In the genomic region with DNA sequence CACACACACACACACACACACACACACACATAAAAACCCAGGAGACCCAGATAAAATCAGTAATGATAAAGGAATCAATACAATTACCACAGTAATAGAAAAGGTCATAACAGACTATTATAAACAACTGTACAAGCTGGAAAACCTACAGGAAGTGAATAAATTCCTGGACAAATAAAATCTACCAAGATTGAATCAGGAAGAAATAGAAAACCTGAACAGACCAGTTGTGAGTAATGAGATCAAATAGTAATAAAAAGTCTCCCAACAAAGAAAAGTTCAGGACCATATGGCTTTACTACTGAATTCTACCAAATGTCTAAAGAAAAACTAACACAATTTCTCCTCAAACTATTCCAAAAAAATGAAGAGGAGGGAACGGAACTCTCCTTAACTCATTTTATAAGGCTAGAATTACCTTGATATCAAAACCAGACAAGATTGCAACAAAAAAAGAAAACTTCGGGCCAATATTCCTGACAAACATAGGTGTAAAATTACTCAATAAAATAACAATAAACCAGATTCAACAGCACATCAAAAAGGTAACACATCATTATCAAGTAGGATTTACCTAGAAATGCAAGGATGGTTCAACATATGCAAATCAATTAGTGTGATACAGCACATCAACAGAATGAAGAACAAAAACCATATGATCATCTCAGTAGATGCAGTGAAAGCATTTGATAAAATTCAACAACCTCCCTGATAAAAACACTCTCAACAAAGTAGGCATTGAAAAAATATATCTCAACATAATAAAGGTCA, we compare ENCODE assay signal across 19 cellular contexts.
A peak's percentile ranks its signal among the peaks of the same experiment; 100 is the strongest.
DNase-seq lines count a peak whose midpoint lies in the region; ATAC-seq and TF ChIP-seq lines count a peak whose summit lies in the region.
"Had no signal": no experiment of that assay in that cellular context is flagged by ENCODE, and none has a peak within 500 bp of the region (broad histone marks: within the 10 kb centered on the region; RNA-seq: fewer than 3 reads in every experiment).

No MANE protein-coding gene starts in this region.

- CTCF ChIA-PET in MCF 10A (lab: Yijun Ruan, JAX) = interaction anchor here (0.6 kb wide), 1 partner anchor 116 kb away, joined by 3 read pairs; no protein-coding TSS in a partner anchor

- no peak overlapping the region for H3K4me3 ChIP-seq in breast epithelium
- H3K4me3 ChIP-seq: GM12878, GM23338, HAP-1 had no signal

- TF ChIP-seq POLR2A in breast epithelium (IDR thresholded peaks at IDR 0.05) = no peak

- peaks cover 7% of the 10 kb centered on the region for H3K36me3 Mint-ChIP-seq in MCF 10A (ENCODE audit: insufficient read depth, unreplicated experiment)

- POLR2A ChIA-PET in MCF 10A (lab: Yijun Ruan, JAX) = no interaction called here

- H3K4me1 Mint-ChIP-seq in MCF 10A (ENCODE audit: insufficient read depth, unreplicated experiment) = no peaks in the 10 kb centered on the region
- H3K4me1 Mint-ChIP-seq: GM23338 had no signal

- TF ChIP-seq CTCF in MCF 10A (IDR thresholded peaks at IDR 0.05; ENCODE audit: unreplicated experiment) = no peak
- no peak for TF ChIP-seq CTCF in breast epithelium (IDR thresholded peaks at IDR 0.05)

- intact Hi-C loops in MCF 10A (cut with micrococcal nuclease) (no loop called here), breast epithelium (cut with DNase I; ENCODE audit: low total_unique reads) (no loop called here), left cardiac atrium (cut with DNase I) (no loop called here)

- H3K9me3 Mint-ChIP-seq in MCF 10A (ENCODE audit: unreplicated experiment) = peaks cover 18% of the 10 kb centered on the region

- H3K36me3 ChIP-seq in breast epithelium = no peaks in the 10 kb centered on the region
- H3K36me3 ChIP-seq: HAP-1 had no signal

- H3K27ac Mint-ChIP-seq in MCF 10A (ENCODE audit: low read depth, unreplicated experiment) = peak overlapping the region; percentile 73
- H3K27ac Mint-ChIP-seq: GM23338, HFFc6 had no signal

- BruUV-seq in MCF 10A (replicated peaks; lab: Mats Ljungman, UMichigan) = no TSS peak

- H3K4me3 Mint-ChIP-seq in MCF 10A (ENCODE audit: unreplicated experiment) = no peak overlapping the region
- H3K4me3 Mint-ChIP-seq: GM23338, HFFc6 had no signal

- no peaks in the 10 kb centered on the region for H3K4me1 ChIP-seq in breast epithelium
- H3K4me1 ChIP-seq: HAP-1 had no signal

- peaks cover 34 to 47% of the 10 kb centered on the region in 2 donors for H3K9me3 ChIP-seq in breast epithelium

- no peaks in the 10 kb centered on the region for H3K27me3 ChIP-seq in breast epithelium

- H3K27me3 Mint-ChIP-seq in MCF 10A (ENCODE audit: insufficient read depth, unreplicated experiment) = no peaks in the 10 kb centered on the region
- H3K27me3 Mint-ChIP-seq: CD4-positive, alpha-beta memory T cell had no signal

- ATAC-seq in left cardiac atrium = no peak
- ATAC-seq: GM12878, GM23338 had no signal

- DNase-seq in MCF 10A (ENCODE audit: unreplicated experiment) = no peak
- no peak for DNase-seq in breast epithelium (ENCODE audit: low spot score in 2 of 2)
- DNase-seq in HT-29 (ENCODE audit: low spot score) = peak; percentile 8
- DNase-seq in dermis blood vessel endothelial cell = peak; percentile 18
- DNase-seq in left cardiac atrium = no peak
- no peak for DNase-seq in T-helper 2 cell
- no peak for DNase-seq in NCI-H1092 treated with DMSO at 0.1 percent for 48 hours (lab: John Stamatoyannopoulos, UW)
- DNase-seq: 8988T; C1 segment of cervical spinal cord; Calu3; CD4-positive, alpha-beta memory T cell; COR-L47; DMS79; EL; GDM1; HFFc6 had no signal

- no peak overlapping the region for H3K27ac ChIP-seq in breast epithelium

Comparison
In these comparisons a context has a peak if more than half of its experiments do, and no peak if none do; other contexts are left out.
1. DNase-seq: peak in HT-29 (single experiment) and dermis blood vessel endothelial cell (single experiment); none in MCF 10A (single experiment), breast epithelium (0 of 2), left cardiac atrium (single experiment), T-helper 2 cell (0 of 5) and NCI-H1092 treated with DMSO at 0.1 percent for 48 hours (single experiment).